ENCODE assay signal across 32 cellular contexts in the genomic region with DNA sequence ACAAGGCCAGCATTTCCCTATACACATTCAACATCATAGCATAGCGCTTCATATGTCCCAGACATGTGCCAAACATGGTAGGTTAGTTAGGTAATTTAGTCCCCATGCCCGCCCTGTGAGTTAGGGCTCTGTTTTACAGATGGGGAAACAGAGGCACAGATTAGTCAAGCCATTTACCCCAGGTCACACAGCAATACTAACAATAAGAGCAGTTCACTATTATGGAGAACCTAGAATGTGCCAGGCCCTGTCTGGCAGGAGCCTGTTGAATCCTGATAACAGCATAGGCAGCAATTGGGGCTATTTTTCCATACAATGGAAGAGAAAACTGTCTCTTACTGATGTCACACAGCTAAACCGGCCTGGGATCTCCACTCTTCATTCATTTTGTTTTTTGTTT. TPM values are rescaled to one million over a fixed set of nuclear protein-coding genes. Genes with fewer than 3 reads are reported as not detected.
DNase-seq lines count a peak whose midpoint lies in the region; ATAC-seq and TF ChIP-seq lines count a peak whose summit lies in the region.
"Had no signal": no experiment of that assay in that cellular context is flagged by ENCODE, and none has a peak within 500 bp of the region (broad histone marks: within the 10 kb centered on the region; RNA-seq: fewer than 3 reads in every experiment).

No MANE protein-coding gene starts in this region.

- H3K27ac ChIP-seq in CD4-positive, alpha-beta memory T cell (ENCODE audit: low read depth, low read length), result no peak overlapping the region
- no peak overlapping the region for H3K27ac ChIP-seq in CD8-positive, alpha-beta memory T cell (ENCODE audit: low read depth, low read length)
- H3K27ac ChIP-seq in mesendoderm (ENCODE audit: low read depth, low read length), result no peak overlapping the region
- no peak overlapping the region for H3K27ac ChIP-seq in spleen
- no peak overlapping the region for H3K27ac ChIP-seq in uterus
- H3K27ac ChIP-seq: adrenal gland, esophagus squamous epithelium, foreskin keratinocyte, left ventricle myocardium inferior, PC-9, psoas muscle, sigmoid colon, suprapubic skin, upper lobe of left lung had no signal

- no peak for DNase-seq in CD4-positive, alpha-beta memory T cell
- DNase-seq in CD8-positive, alpha-beta memory T cell, result no peak
- no peak for DNase-seq in activated CD8-positive, alpha-beta T cell treated with anti-CD3 and anti-CD28 coated beads, Interleukin-2, amount 10 ng/mL, durations not matched to agents 7 days and 5 days
- peak; percentile 48 for DNase-seq in mesendoderm
- DNase-seq in spleen, result no peak
- no peak for DNase-seq in uterus
- no peak for DNase-seq in stimulated activated CD4-positive, alpha-beta T cell treated with anti-CD3 and anti-CD28 coated beads, Interleukin-4, amount 100 ng/mL, for 24 hours
- DNase-seq: activated CD4-positive, alpha-beta T cell treated with anti-CD3 and anti-CD28 coated beads, Interleukin-2, amount 50 U/mL, for 4 hours; activated effector memory CD4-positive, alpha-beta T cell treated with anti-CD3 and anti-CD28 coated beads, Interleukin-2, amount 50 U/mL, for 16 hours; activated T-cell treated with anti-CD3 and anti-CD28 coated beads for 4 hours; adrenal gland; C1 segment of cervical spinal cord; central memory CD4-positive, alpha-beta T cell; dermis blood vessel endothelial cell; esophagus squamous epithelium; foreskin keratinocyte; heart left ventricle; left ventricle myocardium inferior; MM.1S; NCI-H1417; NCI-H2029 treated with DMSO at 0.1 percent for 48 hours; NCI-H526; PC-9; psoas muscle; sigmoid colon; stimulated activated CD4-positive, alpha-beta T cell treated with anti-CD3 and anti-CD28 coated beads, Interleukin-4, amount 100 ng/mL, for 4 hours; upper lobe of left lung had no signal

- H3K27me3 ChIP-seq in CD4-positive, alpha-beta memory T cell (ENCODE audit: insufficient read depth, low read length), result no peaks in the 10 kb centered on the region
- no peaks in the 10 kb centered on the region for H3K27me3 ChIP-seq in CD8-positive, alpha-beta memory T cell (ENCODE audit: insufficient read depth, low read length, poor library complexity, severe bottlenecking)
- H3K27me3 ChIP-seq in mesendoderm (ENCODE audit: insufficient read depth, low read length, poor library complexity) (no peaks in the 10 kb centered on the region), spleen (replicated peaks in 1 of 7) (no peaks in the 10 kb centered on the region), uterus (no peaks in the 10 kb centered on the region)
- H3K27me3 ChIP-seq: adrenal gland, esophagus squamous epithelium, foreskin keratinocyte, heart left ventricle, sigmoid colon, suprapubic skin, upper lobe of left lung had no signal

- H3K23ac ChIP-seq in mesendoderm (ENCODE audit: low read length), result no peak overlapping the region

- H3K36me3 ChIP-seq in CD4-positive, alpha-beta memory T cell (ENCODE audit: insufficient read depth, low read length), result peaks cover 18% of the 10 kb centered on the region
- peaks cover 12% of the 10 kb centered on the region for H3K36me3 ChIP-seq in CD8-positive, alpha-beta memory T cell (ENCODE audit: insufficient read depth, low read length)
- H3K36me3 ChIP-seq in mesendoderm (ENCODE audit: control insufficient read depth, insufficient read depth, low read length), result peaks cover 4% of the 10 kb centered on the region
- peaks cover 0 to 85% (median 20%) of the 10 kb centered on the region in 6 donors for H3K36me3 ChIP-seq in spleen
- no peaks in the 10 kb centered on the region for H3K36me3 ChIP-seq in uterus

- intact Hi-C loops in CD4-positive, alpha-beta memory T cell (cut with micrococcal nuclease), result no loop called here
- intact Hi-C loops in spleen (cut with DNase I; ENCODE audit: low total_unique reads), result no loop called here
- intact Hi-C loops in uterus (cut with DNase I; ENCODE audit: low total_unique reads), result no loop called here

- WGBS in mesendoderm (ENCODE audit: extremely low coverage, insufficient coverage, low lambda C conversion rate), result no CpG with 5 or more reads among the region's 3 CpGs
- 92 to 98% (median 97%) methylated on average over 3 of the region's 3 CpGs for WGBS in spleen, 5 donors

- POLR2A ChIA-PET in CD4-positive, alpha-beta memory T cell (lab: Charles Lee; ENCODE audit: partially characterized antibody), result no interaction called here
- POLR2A ChIA-PET in CD8-positive, alpha-beta memory T cell (lab: Charles Lee), result interaction anchor here (1.9 kb wide), 1 partner anchor 17 kb away, joined by 4 read pairs; no protein-coding TSS in a partner anchor
- POLR2A ChIA-PET in activated CD8-positive, alpha-beta T cell treated with anti-CD3 and anti-CD28 coated beads, Interleukin-2, amount 10 ng/mL, durations not matched to agents 7 days and 5 days (lab: Charles Lee), result interaction anchor here (0.7 kb wide), 1 partner anchor 9 kb away, joined by 3 read pairs; no protein-coding TSS in a partner anchor

- H3K27ac Mint-ChIP-seq in CD4-positive, alpha-beta memory T cell, result peak overlapping the region in 6 of 7 donors; percentile 12 to 81 (median 76)
- H3K27ac Mint-ChIP-seq in CD8-positive, alpha-beta memory T cell, result peak overlapping the region; percentile 7 to 96 (median 86)
- peak overlapping the region; percentile 37 for H3K27ac Mint-ChIP-seq in activated CD8-positive, alpha-beta T cell treated with anti-CD3 and anti-CD28 coated beads, Interleukin-2, amount 10 ng/mL, durations not matched to agents 7 days and 5 days

- no peak overlapping the region for H2BK120ac ChIP-seq in mesendoderm (ENCODE audit: low read depth, low read length)

- no peak overlapping the region for H3K4me3 Mint-ChIP-seq in CD4-positive, alpha-beta memory T cell
- peak overlapping the region in 1 of 7 donors; percentile 25 for H3K4me3 Mint-ChIP-seq in CD8-positive, alpha-beta memory T cell
- H3K4me3 Mint-ChIP-seq in activated CD8-positive, alpha-beta T cell treated with anti-CD3 and anti-CD28 coated beads, Interleukin-2, amount 10 ng/mL, durations not matched to agents 7 days and 5 days, result no peak overlapping the region
- H3K4me3 Mint-ChIP-seq: stimulated activated memory B cell treated with anti-CD40 and anti-IgM and Interleukin-4, amounts not matched to agents 10 μg/mL and 1 μg/mL and 100 μg/mL, for 72 hours had no signal

- H4K8ac ChIP-seq in mesendoderm (ENCODE audit: low read depth, low read length), result no peak overlapping the region

- ATAC-seq in activated CD8-positive, alpha-beta T cell treated with anti-CD3 and anti-CD28 coated beads, Interleukin-2, amount 10 ng/mL, durations not matched to agents 7 days and 5 days, result no peak
- ATAC-seq: foreskin keratinocyte; heart left ventricle; psoas muscle; Right ventricle myocardium inferior; stimulated activated memory B cell treated with anti-CD40 and anti-IgM and Interleukin-4, amounts not matched to agents 10 μg/mL and 1 μg/mL and 100 μg/mL, for 72 hours had no signal

- peaks cover 29% of the 10 kb centered on the region for H3K4me1 ChIP-seq in CD4-positive, alpha-beta memory T cell (ENCODE audit: insufficient read depth, low read length)
- peaks cover 38% of the 10 kb centered on the region for H3K4me1 ChIP-seq in CD8-positive, alpha-beta memory T cell (ENCODE audit: insufficient read depth, low read length)
- peaks cover 2% of the 10 kb centered on the region for H3K4me1 ChIP-seq in mesendoderm (ENCODE audit: control insufficient read depth, low read depth, low read length)
- peaks cover 7 to 68% (median 28%) of the 10 kb centered on the region in 6 donors for H3K4me1 ChIP-seq in spleen
- H3K4me1 ChIP-seq in uterus, result peaks cover 4 to 5% of the 10 kb centered on the region in 2 donors
- H3K4me1 ChIP-seq: foreskin keratinocyte had no signal

- H3K4me1 Mint-ChIP-seq in CD4-positive, alpha-beta memory T cell, result peaks cover 16 to 40% (median 27%) of the 10 kb centered on the region in 4 donors
- H3K4me1 Mint-ChIP-seq in CD8-positive, alpha-beta memory T cell, result peaks cover 43 to 52% (median 49%) of the 10 kb centered on the region in 3 donors
- H3K4me1 Mint-ChIP-seq in activated CD8-positive, alpha-beta T cell treated with anti-CD3 and anti-CD28 coated beads, Interleukin-2, amount 10 ng/mL, durations not matched to agents 7 days and 5 days (ENCODE audit: low read depth), result peaks cover 46% of the 10 kb centered on the region

- H3K36me3 Mint-ChIP-seq in CD4-positive, alpha-beta memory T cell, result peaks cover 16 to 30% of the 10 kb centered on the region in 2 donors
- H3K36me3 Mint-ChIP-seq in CD8-positive, alpha-beta memory T cell, result peaks cover 11 to 35% (median 11%) of the 10 kb centered on the region in 3 donors
- peaks cover 43% of the 10 kb centered on the region for H3K36me3 Mint-ChIP-seq in activated CD8-positive, alpha-beta T cell treated with anti-CD3 and anti-CD28 coated beads, Interleukin-2, amount 10 ng/mL, durations not matched to agents 7 days and 5 days (ENCODE audit: low read depth)

- TF ChIP-seq POLR2A in spleen (IDR thresholded peaks at IDR 0.05) (no peak), uterus (IDR thresholded peaks at IDR 0.05) (no peak)

- H3K4me3 ChIP-seq in CD4-positive, alpha-beta memory T cell (ENCODE audit: low read length in 2 of 2), result no peak overlapping the region
- no peak overlapping the region for H3K4me3 ChIP-seq in CD8-positive, alpha-beta memory T cell (ENCODE audit: low read length)
- H3K4me3 ChIP-seq in mesendoderm (ENCODE audit: low read length), result no peak overlapping the region
- H3K4me3 ChIP-seq in spleen, result no peak overlapping the region
- H3K4me3 ChIP-seq in uterus, result no peak overlapping the region
- H3K4me3 ChIP-seq: adrenal gland, esophagus squamous epithelium, HAP-1, heart left ventricle, left ventricle myocardium inferior, PC-9, psoas muscle, sigmoid colon, suprapubic skin, upper lobe of left lung had no signal

- no peak overlapping the region for H3K18ac ChIP-seq in mesendoderm (ENCODE audit: low read length)

- no peak overlapping the region for H3K9ac ChIP-seq in mesendoderm (ENCODE audit: low read length)

- no peak overlapping the region for H2BK15ac ChIP-seq in mesendoderm (replicated peaks; ENCODE audit: low read depth)

- TF ChIP-seq CTCF in spleen (IDR thresholded peaks at IDR 0.05 in 8 of 11, conservative IDR thresholded peaks at IDR 0.05 in 3 of 11), result no peak
- TF ChIP-seq CTCF in uterus (IDR thresholded peaks at IDR 0.05), result no peak

- CTCF ChIA-PET in CD4-positive, alpha-beta memory T cell (lab: Charles Lee; ENCODE audit: partially characterized antibody), result no interaction called here
- CTCF ChIA-PET in CD8-positive, alpha-beta memory T cell (lab: Charles Lee), result interaction anchor here (1.6 to 2.0 kb wide), 2 partner anchors 17 to 92 kb away, joined by 4 to 7 read pairs; a partner anchor contains a TSS
- CTCF ChIA-PET in activated CD8-positive, alpha-beta T cell treated with anti-CD3 and anti-CD28 coated beads, Interleukin-2, amount 10 ng/mL, durations not matched to agents 7 days and 5 days (lab: Charles Lee), result interaction anchor here (1.7 kb wide), 1 partner anchor 17 kb away, joined by 11 read pairs; no protein-coding TSS in a partner anchor

- H3K27me3 Mint-ChIP-seq in CD4-positive, alpha-beta memory T cell, result no peaks in the 10 kb centered on the region
- no peaks in the 10 kb centered on the region for H3K27me3 Mint-ChIP-seq in CD8-positive, alpha-beta memory T cell
- no peaks in the 10 kb centered on the region for H3K27me3 Mint-ChIP-seq in activated CD8-positive, alpha-beta T cell treated with anti-CD3 and anti-CD28 coated beads, Interleukin-2, amount 10 ng/mL, durations not matched to agents 7 days and 5 days (ENCODE audit: low read depth)
- H3K27me3 Mint-ChIP-seq: stimulated activated memory B cell treated with anti-CD40 and anti-IgM and Interleukin-4, amounts not matched to agents 10 μg/mL and 1 μg/mL and 100 μg/mL, for 72 hours had no signal

- H3K4ac ChIP-seq in mesendoderm (ENCODE audit: low read depth, low read length), result no peak overlapping the region

- H4K5ac ChIP-seq in mesendoderm (ENCODE audit: low read length), result no peak overlapping the region

- no peak overlapping the region for H3K56ac ChIP-seq in mesendoderm (ENCODE audit: low read length)

- H2BK5ac ChIP-seq in mesendoderm (ENCODE audit: low read length), result no peak overlapping the region

- peaks cover 15% of the 10 kb centered on the region for H3K79me1 ChIP-seq in mesendoderm (ENCODE audit: low read length)

- H3K9me3 Mint-ChIP-seq in CD4-positive, alpha-beta memory T cell, result peaks cover 0 to 2% (median 0%) of the 10 kb centered on the region in 8 donors
- peaks cover 0 to 2% (median 0%) of the 10 kb centered on the region in 5 donors for H3K9me3 Mint-ChIP-seq in CD8-positive, alpha-beta memory T cell
- no peaks in the 10 kb centered on the region for H3K9me3 Mint-ChIP-seq in activated CD8-positive, alpha-beta T cell treated with anti-CD3 and anti-CD28 coated beads, Interleukin-2, amount 10 ng/mL, durations not matched to agents 7 days and 5 days (ENCODE audit: insufficient read depth)
- H3K9me3 Mint-ChIP-seq: stimulated activated memory B cell treated with anti-CD40 and anti-IgM and Interleukin-4, amounts not matched to agents 10 μg/mL and 1 μg/mL and 100 μg/mL, for 72 hours had no signal

- no peak overlapping the region for H3K4me2 ChIP-seq in mesendoderm (ENCODE audit: low read length)
- H3K4me2 ChIP-seq: PC-9 had no signal

- H3K9me3 ChIP-seq in CD4-positive, alpha-beta memory T cell (ENCODE audit: control insufficient read depth in 1 of 2, low read length in 2 of 2), result no peaks in the 10 kb centered on the region
- H3K9me3 ChIP-seq in CD8-positive, alpha-beta memory T cell (ENCODE audit: low read length), result no peaks in the 10 kb centered on the region
- H3K9me3 ChIP-seq in spleen (no peaks in the 10 kb centered on the region), uterus (no peaks in the 10 kb centered on the region)
- H3K9me3 ChIP-seq: adrenal gland, esophagus squamous epithelium, HAP-1, heart left ventricle, left ventricle myocardium inferior, psoas muscle, sigmoid colon, suprapubic skin, upper lobe of left lung had no signal

- H2AK5ac ChIP-seq in mesendoderm (ENCODE audit: low read length), result no peak overlapping the region

- H3K79me2 ChIP-seq in mesendoderm (ENCODE audit: control insufficient read depth, insufficient read depth, low read length), result peaks cover 19% of the 10 kb centered on the region

RNA-seq across cellular contexts. Expression of a gene that starts 6.5 kb away (rescaled TPM):
- 10 to 100 TPM; 25.2 to 26.2 TPM for total RNA-seq in CD4-positive, alpha-beta memory T cell
- 1 to 10 TPM in 1 of 2 donors, under 1 TPM in 1; 0.31 to 1.4 TPM for polyA plus RNA-seq in CD4-positive, alpha-beta memory T cell
- total RNA-seq in CD8-positive, alpha-beta memory T cell, result 10 to 100 TPM; 17.8 to 18.3 TPM
- 0.79 TPM for polyA plus RNA-seq in CD8-positive, alpha-beta memory T cell
- 10 to 100 TPM; 28.3 to 29.2 TPM for total RNA-seq in activated CD8-positive, alpha-beta T cell treated with anti-CD3 and anti-CD28 coated beads, Interleukin-2, amount 10 ng/mL, durations not matched to agents 7 days and 5 days
- polyA plus RNA-seq in mesendoderm (2013, experiment 1 of 2), result 10.0 TPM
- 10.7 TPM for polyA plus RNA-seq in mesendoderm (2013, experiment 2 of 2)
- total RNA-seq in spleen, result 10 to 100 TPM; 16.2 to 27.1 (median 19.6) TPM
- 10 to 100 TPM; 14.3 to 36.7 (median 20.3) TPM for polyA plus RNA-seq in spleen
- 10 to 100 TPM in 3 of 4 donors, 1 to 10 TPM in 1; 6.7 to 43.8 (median 24.4) TPM for total RNA-seq in uterus

RNA-seq across cellular contexts. Expression of a gene that starts 7.4 kb away (rescaled TPM):
- total RNA-seq in CD4-positive, alpha-beta memory T cell, result 10 to 100 TPM; 15.9 to 17.6 TPM
- polyA plus RNA-seq in CD4-positive, alpha-beta memory T cell, result 10 to 100 TPM; 34.9 to 75.3 TPM
- total RNA-seq in CD8-positive, alpha-beta memory T cell, result 10 to 100 TPM; 51.6 TPM
- 93.5 TPM for polyA plus RNA-seq in CD8-positive, alpha-beta memory T cell
- 10 to 100 TPM; 30.2 to 31.7 TPM for total RNA-seq in activated CD8-positive, alpha-beta T cell treated with anti-CD3 and anti-CD28 coated beads, Interleukin-2, amount 10 ng/mL, durations not matched to agents 7 days and 5 days
- polyA plus RNA-seq in mesendoderm (2013, experiment 1 of 2), result 31.9 TPM
- 35.0 TPM for polyA plus RNA-seq in mesendoderm (2013, experiment 2 of 2)
- total RNA-seq in spleen (10 to 100 TPM; 19.6 to 33.4 (median 23.1) TPM), uterus (10 to 100 TPM in 3 of 4 donors, 1 to 10 TPM in 1; 3.5 to 18.4 (median 13.7) TPM)
- polyA plus RNA-seq in spleen, result 10 to 100 TPM; 43.6 to 51.1 (median 49.7) TPM

RNA-seq across cellular contexts. Expression of a gene that starts 10.2 kb away (rescaled TPM):
- total RNA-seq in CD4-positive, alpha-beta memory T cell, result 1 to 10 TPM; 1.7 to 1.9 TPM
- 1 to 10 TPM in 1 of 2 donors, under 1 TPM in 1; 0.98 to 3.2 TPM for polyA plus RNA-seq in CD4-positive, alpha-beta memory T cell
- 1 to 10 TPM; 7.9 to 8.5 TPM for total RNA-seq in CD8-positive, alpha-beta memory T cell
- 6.7 TPM for polyA plus RNA-seq in CD8-positive, alpha-beta memory T cell
- total RNA-seq in activated CD8-positive, alpha-beta T cell treated with anti-CD3 and anti-CD28 coated beads, Interleukin-2, amount 10 ng/mL, durations not matched to agents 7 days and 5 days, result 1 to 10 TPM; 6.2 to 6.3 TPM
- 5.4 TPM for polyA plus RNA-seq in mesendoderm (2013, experiment 1 of 2)
- 5.6 TPM for polyA plus RNA-seq in mesendoderm (2013, experiment 2 of 2)
- 1 to 10 TPM; 3.9 to 7.5 (median 6.4) TPM for total RNA-seq in spleen
- polyA plus RNA-seq in spleen, result 10 to 100 TPM in 1 of 3 donors, 1 to 10 TPM in 2; 7.3 to 11.9 (median 8.8) TPM
- under 1 TPM in 1 of 4 donors, not detected in 3; 0.27 TPM for total RNA-seq in uterus
- total RNA-seq: G401, left ventricle myocardium inferior had no signal

RNA-seq across cellular contexts. Expression of a gene that starts 47.6 kb away (rescaled TPM):
- total RNA-seq in CD4-positive, alpha-beta memory T cell, result 100 to 1,000 TPM; 156 to 163 TPM
- polyA plus RNA-seq in CD4-positive, alpha-beta memory T cell, result 10 to 100 TPM in 1 of 2 donors, 1 to 10 TPM in 1; 3.8 to 12.7 TPM
- total RNA-seq in CD8-positive, alpha-beta memory T cell, result 10 to 100 TPM; 75.5 to 84.1 TPM
- polyA plus RNA-seq in CD8-positive, alpha-beta memory T cell, result 7.9 TPM
- total RNA-seq in activated CD8-positive, alpha-beta T cell treated with anti-CD3 and anti-CD28 coated beads, Interleukin-2, amount 10 ng/mL, durations not matched to agents 7 days and 5 days, result 10 to 100 TPM; 82.5 to 94.5 TPM
- 29.1 TPM for polyA plus RNA-seq in mesendoderm (2013, experiment 1 of 2)
- polyA plus RNA-seq in mesendoderm (2013, experiment 2 of 2), result 31.1 TPM
- 100 to 1,000 TPM in 6 of 7 donors, 10 to 100 TPM in 1; 97.6 to 153 (median 143) TPM for total RNA-seq in spleen
- 100 to 1,000 TPM in 2 of 3 donors, 10 to 100 TPM in 1; 61.3 to 215 (median 191) TPM for polyA plus RNA-seq in spleen
- 100 to 1,000 TPM in 1 of 4 donors, 10 to 100 TPM in 3; 36.6 to 107 (median 73.9) TPM for total RNA-seq in uterus
